In the genomic region with DNA sequence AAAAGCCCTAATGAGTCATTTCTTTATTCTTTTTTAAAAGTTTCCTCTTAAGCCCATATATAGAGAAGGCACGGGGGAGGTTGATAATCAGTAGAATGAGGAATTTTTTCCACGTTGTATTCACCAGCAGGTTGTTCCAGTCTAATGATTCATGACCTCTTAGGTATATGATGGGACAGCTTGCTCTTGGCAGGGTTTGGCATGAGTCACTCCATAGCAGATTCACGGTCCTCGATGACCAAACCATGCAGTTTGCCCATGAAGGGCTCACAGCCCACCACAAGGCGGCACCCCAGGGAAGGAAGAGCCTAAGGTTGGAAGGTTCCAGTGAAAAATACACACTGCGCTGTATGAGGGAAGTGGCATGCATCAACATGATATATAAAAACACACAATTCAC, we compare ENCODE assay signal across 8 cellular contexts.
DNase-seq lines count a peak whose midpoint lies in the region; ATAC-seq and TF ChIP-seq lines count a peak whose summit lies in the region.
"Had no signal": no experiment of that assay in that cellular context is flagged by ENCODE, and none has a peak within 500 bp of the region (broad histone marks: within the 10 kb centered on the region; RNA-seq: fewer than 3 reads in every experiment).

No MANE protein-coding gene starts in this region.

- no peak overlapping the region for H3K27ac ChIP-seq in OCI-LY1 (ENCODE audit: low read depth, low read length, poor library complexity, severe bottlenecking)

- H3K4me1 Mint-ChIP-seq in activated naive CD4-positive, alpha-beta T cell treated with anti-CD3 and anti-CD28 coated beads, Interleukin-2, amount 50 U/mL, for 24 hours: peaks cover 32% of the 10 kb centered on the region
- no peaks in the 10 kb centered on the region for H3K4me1 Mint-ChIP-seq in type B pancreatic cell (ENCODE audit: unreplicated experiment)
- no peaks in the 10 kb centered on the region for H3K4me1 Mint-ChIP-seq in immature natural killer cell

- no peaks in the 10 kb centered on the region for H3K9me3 ChIP-seq in OCI-LY1 (ENCODE audit: low read length)

- peak overlapping the region; percentile 93 for H3K27ac Mint-ChIP-seq in activated naive CD4-positive, alpha-beta T cell treated with anti-CD3 and anti-CD28 coated beads, Interleukin-2, amount 50 U/mL, for 24 hours
- peak overlapping the region; percentile 64 for H3K27ac Mint-ChIP-seq in type B pancreatic cell
- no peak overlapping the region for H3K27ac Mint-ChIP-seq in immature natural killer cell

- H3K9me3 Mint-ChIP-seq in activated naive CD4-positive, alpha-beta T cell treated with anti-CD3 and anti-CD28 coated beads, Interleukin-2, amount 50 U/mL, for 24 hours: no peaks in the 10 kb centered on the region
- H3K9me3 Mint-ChIP-seq in type B pancreatic cell: peaks cover under 1% of the 10 kb centered on the region
- H3K9me3 Mint-ChIP-seq in immature natural killer cell: no peaks in the 10 kb centered on the region

- no peaks in the 10 kb centered on the region for H3K27me3 ChIP-seq in OCI-LY1 (ENCODE audit: insufficient read depth, low read length)

- no peaks in the 10 kb centered on the region for H3F3A ChIP-seq in OCI-LY1 (ENCODE audit: insufficient read depth, low read length)

- peak; percentile 87 for DNase-seq in kidney glomerular epithelial cell (lab: John Stamatoyannopoulos, UW)
- DNase-seq in type B pancreatic cell (ENCODE audit: extremely low spot score, unreplicated experiment): no peak
- no peak for DNase-seq in immature natural killer cell

- no peak overlapping the region for H3K9ac ChIP-seq in OCI-LY1 (ENCODE audit: low read length)

- no peaks in the 10 kb centered on the region for H3K79me2 ChIP-seq in OCI-LY1 (ENCODE audit: insufficient read depth, low read length)

- no peaks in the 10 kb centered on the region for H3K36me3 ChIP-seq in OCI-LY1 (ENCODE audit: insufficient read depth, low read length)

- H4K20me1 ChIP-seq in OCI-LY1 (ENCODE audit: insufficient read depth, low read length): no peaks in the 10 kb centered on the region

- peak overlapping the region; percentile 49 for H3K4me3 Mint-ChIP-seq in activated naive CD4-positive, alpha-beta T cell treated with anti-CD3 and anti-CD28 coated beads, Interleukin-2, amount 50 U/mL, for 24 hours
- peak overlapping the region; percentile 3 for H3K4me3 Mint-ChIP-seq in type B pancreatic cell
- no peak overlapping the region for H3K4me3 Mint-ChIP-seq in immature natural killer cell

- H3K27me3 Mint-ChIP-seq in activated naive CD4-positive, alpha-beta T cell treated with anti-CD3 and anti-CD28 coated beads, Interleukin-2, amount 50 U/mL, for 24 hours: no peaks in the 10 kb centered on the region
- H3K27me3 Mint-ChIP-seq in type B pancreatic cell (no peaks in the 10 kb centered on the region), immature natural killer cell (ENCODE audit: low read depth in 3 of 3) (peaks cover 0 to 6% (median 3%) of the 10 kb centered on the region in 3 donors)

- no peaks in the 10 kb centered on the region for H3K4me1 ChIP-seq in OCI-LY1 (ENCODE audit: insufficient read depth, low read length, severe bottlenecking)

- no peak overlapping the region for H3K4me2 ChIP-seq in OCI-LY1 (ENCODE audit: low read length)

- TF ChIP-seq CTCF in OCI-LY1 (IDR thresholded peaks at IDR 0.05; ENCODE audit: low read length): peak; percentile 35; the same call in 1 of the 2 replicates
- peak; percentile 40 for TF ChIP-seq CTCF in type B pancreatic cell (conservative IDR thresholded peaks at IDR 0.05)

- peaks cover 19% of the 10 kb centered on the region for H3K36me3 Mint-ChIP-seq in activated naive CD4-positive, alpha-beta T cell treated with anti-CD3 and anti-CD28 coated beads, Interleukin-2, amount 50 U/mL, for 24 hours
- H3K36me3 Mint-ChIP-seq in type B pancreatic cell: peaks cover 15% of the 10 kb centered on the region
- no peaks in the 10 kb centered on the region for H3K36me3 Mint-ChIP-seq in immature natural killer cell

- ATAC-seq in GM19463 (IDR thresholded peaks at IDR 0.05; ENCODE audit: unreplicated experiment): peak; percentile 57
- no peak for ATAC-seq in HG03196 (IDR thresholded peaks at IDR 0.05; ENCODE audit: unreplicated experiment)

- no peak overlapping the region for H2AFZ ChIP-seq in OCI-LY1 (ENCODE audit: low read length)

- no peak overlapping the region for H3K4me3 ChIP-seq in OCI-LY1 (ENCODE audit: low read depth, low read length, poor library complexity, severe bottlenecking)
- H3K4me3 ChIP-seq: lung had no signal

- H3K9me2 ChIP-seq in OCI-LY1 (ENCODE audit: low read depth, low read length): no peaks in the 10 kb centered on the region

Comparison
In these comparisons a context has a peak if more than half of its experiments do, and no peak if none do; other contexts are left out.
1. H3K27ac Mint-ChIP-seq: peak in activated naive CD4-positive, alpha-beta T cell treated with anti-CD3 and anti-CD28 coated beads, Interleukin-2, amount 50 U/mL, for 24 hours (single experiment) and type B pancreatic cell (single experiment); none in immature natural killer cell (0 of 6).
2. H3K4me3 Mint-ChIP-seq: peak in activated naive CD4-positive, alpha-beta T cell treated with anti-CD3 and anti-CD28 coated beads, Interleukin-2, amount 50 U/mL, for 24 hours (single experiment) and type B pancreatic cell (single experiment); none in immature natural killer cell (0 of 5).